24 cellular contexts compared by ENCODE assay signal in the genomic region with DNA sequence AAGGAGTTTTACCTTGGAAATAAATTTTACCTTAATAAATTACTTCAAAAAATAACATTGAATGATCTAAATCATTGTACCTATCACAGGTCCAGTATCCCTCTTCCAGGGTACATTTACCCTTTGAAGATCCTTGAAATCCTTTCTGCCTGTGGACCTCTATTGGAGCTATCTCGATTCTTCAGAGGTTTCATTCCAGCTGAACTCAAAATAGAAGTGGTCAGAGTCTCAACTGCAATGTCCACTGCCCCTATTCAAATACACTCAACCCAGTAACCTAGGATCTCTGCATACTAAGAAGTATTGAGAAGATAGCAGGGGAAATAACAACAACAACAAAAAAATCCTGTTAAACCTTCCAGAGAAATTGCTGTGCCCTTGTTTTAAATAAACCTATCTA.
"Had no signal": no experiment of that assay in that cellular context is flagged by ENCODE, and none has a peak within 500 bp of the region (broad histone marks: within the 10 kb centered on the region; RNA-seq: fewer than 3 reads in every experiment).

No MANE protein-coding gene starts in this region.

- H3K4me3 Mint-ChIP-seq: activated CD4-positive, alpha-beta memory T cell treated with anti-CD3 and anti-CD28 coated beads for 36 hours; activated CD4-positive, alpha-beta T cell treated with anti-CD3 and anti-CD28 coated beads for 36 hours; activated CD4-positive, alpha-beta T cell treated with anti-CD3 and anti-CD28 coated beads, Interleukin-2, amount 10 ng/mL, durations not matched to agents 24 days and 14 days; activated CD8-positive, alpha-beta memory T cell treated with anti-CD3 and anti-CD28 coated beads, Interleukin-2, amount 10 ng/mL, durations not matched to agents 7 days and 5 days; activated CD8-positive, alpha-beta T cell treated with anti-CD3 and anti-CD28 coated beads, Interleukin-2, amount 10 ng/mL, durations not matched to agents 7 days and 5 days; activated naive CD4-positive, alpha-beta T cell treated with anti-CD3 and anti-CD28 coated beads, Interleukin-2, amount 10 ng/mL, durations not matched to agents 7 days and 5 days; activated naive CD8-positive, alpha-beta T cell treated with anti-CD3 and anti-CD28 coated beads, Interleukin-2, amount 10 ng/mL, durations not matched to agents 7 days and 5 days; activated T-helper 1 cell treated with anti-CD3 and anti-CD28 coated beads, Interleukin-12 subunit alpha, Interleukin-12 subunit beta, Interleukin-2, Interleukin-4 antibody, amounts not matched to agents 30 ng/mL and 10 ng/mL and 1 ng/mL, durations not matched to agents 14 hours and 24 hours and 36 hours; central memory CD8-positive, alpha-beta T cell had no signal

- ATAC-seq: activated CD4-positive, alpha-beta T cell treated with anti-CD3 and anti-CD28 coated beads for 36 hours; activated CD8-positive, alpha-beta memory T cell treated with anti-CD3 and anti-CD28 coated beads, Interleukin-2, amount 10 ng/mL, durations not matched to agents 7 days and 5 days; activated CD8-positive, alpha-beta T cell treated with anti-CD3 and anti-CD28 coated beads, Interleukin-2, amount 10 ng/mL, durations not matched to agents 7 days and 5 days; activated naive CD4-positive, alpha-beta T cell treated with anti-CD3 and anti-CD28 coated beads, Interleukin-2, amount 50 U/mL, for 72 hours; heart left ventricle had no signal

- H3K4me1 ChIP-seq: colonic mucosa had no signal

- H3K4me1 Mint-ChIP-seq: activated CD4-positive, alpha-beta T cell treated with anti-CD3 and anti-CD28 coated beads for 36 hours; activated naive CD4-positive, alpha-beta T cell treated with anti-CD3 and anti-CD28 coated beads, Interleukin-2, amount 10 ng/mL, durations not matched to agents 7 days and 5 days; activated naive CD8-positive, alpha-beta T cell treated with anti-CD3 and anti-CD28 coated beads, Interleukin-2, amount 10 ng/mL, durations not matched to agents 7 days and 5 days had no signal

- H3K27me3 ChIP-seq: brain microvascular endothelial cell, colonic mucosa, esophagus squamous epithelium, heart left ventricle had no signal

- H3K9me3 ChIP-seq: colonic mucosa, esophagus squamous epithelium, heart left ventricle had no signal

- H3K9me3 Mint-ChIP-seq: activated CD4-positive, alpha-beta memory T cell treated with anti-CD3 and anti-CD28 coated beads for 36 hours; activated CD4-positive, alpha-beta T cell treated with anti-CD3 and anti-CD28 coated beads, Interleukin-2, amount 10 ng/mL, durations not matched to agents 24 days and 14 days; activated naive CD4-positive, alpha-beta T cell treated with anti-CD3 and anti-CD28 coated beads, Interleukin-2, amount 10 ng/mL, durations not matched to agents 7 days and 5 days; activated naive CD4-positive, alpha-beta T cell treated with anti-CD3 and anti-CD28 coated beads, Interleukin-2, amount 50 U/mL, for 72 hours; activated naive CD8-positive, alpha-beta T cell treated with anti-CD3 and anti-CD28 coated beads, Interleukin-2, amount 10 ng/mL, durations not matched to agents 7 days and 5 days; activated T-helper 1 cell treated with anti-CD3 and anti-CD28 coated beads, Interleukin-12 subunit alpha, Interleukin-12 subunit beta, Interleukin-2, Interleukin-4 antibody, amounts not matched to agents 30 ng/mL and 10 ng/mL and 1 ng/mL, durations not matched to agents 14 hours and 24 hours and 36 hours; central memory CD8-positive, alpha-beta T cell had no signal

- DNase-seq: activated CD4-positive, alpha-beta memory T cell treated with anti-CD3 and anti-CD28 coated beads for 36 hours; activated CD4-positive, alpha-beta T cell treated with anti-CD3 and anti-CD28 coated beads for 36 hours; activated CD4-positive, alpha-beta T cell treated with anti-CD3 and anti-CD28 coated beads, Interleukin-2, amount 10 ng/mL, durations not matched to agents 24 days and 14 days; activated CD4-positive, CD25-positive, alpha-beta regulatory T cell; activated CD4-positive, CD25-positive, alpha-beta regulatory T cell treated with anti-CD3 and anti-CD28 coated beads, Interleukin-2, amount 50 U/mL, for 72 hours; activated CD8-positive, alpha-beta memory T cell treated with anti-CD3 and anti-CD28 coated beads, Interleukin-2, amount 10 ng/mL, durations not matched to agents 7 days and 5 days; activated CD8-positive, alpha-beta memory T cell treated with anti-CD3 and anti-CD28 coated beads, Interleukin-2, amount 50 U/mL, for 4 hours; activated CD8-positive, alpha-beta T cell treated with anti-CD3 and anti-CD28 coated beads, Interleukin-2, amount 10 ng/mL, durations not matched to agents 7 days and 5 days; activated gamma-delta T cell; activated naive CD4-positive, alpha-beta T cell; activated naive CD4-positive, alpha-beta T cell treated with anti-CD3 and anti-CD28 coated beads, Interleukin-2, amount 10 ng/mL, durations not matched to agents 7 days and 5 days; activated naive CD8-positive, alpha-beta T cell treated with anti-CD3 and anti-CD28 coated beads, Interleukin-2, amount 10 ng/mL, durations not matched to agents 7 days and 5 days; activated T-cell treated with anti-CD3 and anti-CD28 coated beads, Interleukin-2, amount 50 U/mL, for 1 hour; activated T-cell treated with anti-CD3 and anti-CD28 coated beads, Interleukin-2, amount 50 U/mL, for 48 hours; brain microvascular endothelial cell; colonic mucosa; effector CD8-positive, alpha-beta T cell; esophagus squamous epithelium; foreskin melanocyte; heart left ventricle; T-helper 2 cell had no signal

- H3K36me3 Mint-ChIP-seq: activated CD4-positive, alpha-beta memory T cell treated with anti-CD3 and anti-CD28 coated beads for 36 hours had no signal

- H3K36me3 ChIP-seq: brain microvascular endothelial cell, colonic mucosa, heart left ventricle had no signal

- H3K4me3 ChIP-seq: colonic mucosa, esophagus squamous epithelium, heart left ventricle had no signal

- H3K27ac Mint-ChIP-seq: activated CD4-positive, alpha-beta memory T cell treated with anti-CD3 and anti-CD28 coated beads for 36 hours; activated CD4-positive, alpha-beta T cell treated with anti-CD3 and anti-CD28 coated beads for 36 hours; activated CD4-positive, alpha-beta T cell treated with anti-CD3 and anti-CD28 coated beads, Interleukin-2, amount 10 ng/mL, durations not matched to agents 24 days and 14 days; activated CD8-positive, alpha-beta memory T cell treated with anti-CD3 and anti-CD28 coated beads, Interleukin-2, amount 10 ng/mL, durations not matched to agents 7 days and 5 days; activated CD8-positive, alpha-beta T cell treated with anti-CD3 and anti-CD28 coated beads, Interleukin-2, amount 10 ng/mL, durations not matched to agents 7 days and 5 days; activated naive CD4-positive, alpha-beta T cell treated with anti-CD3 and anti-CD28 coated beads, Interleukin-2, amount 10 ng/mL, durations not matched to agents 7 days and 5 days; activated naive CD4-positive, alpha-beta T cell treated with anti-CD3 and anti-CD28 coated beads, Interleukin-2, amount 50 U/mL, for 72 hours; activated naive CD8-positive, alpha-beta T cell treated with anti-CD3 and anti-CD28 coated beads, Interleukin-2, amount 10 ng/mL, durations not matched to agents 7 days and 5 days; activated T-helper 1 cell treated with anti-CD3 and anti-CD28 coated beads, Interleukin-12 subunit alpha, Interleukin-12 subunit beta, Interleukin-2, Interleukin-4 antibody, amounts not matched to agents 30 ng/mL and 10 ng/mL and 1 ng/mL, durations not matched to agents 14 hours and 24 hours and 36 hours had no signal

- H3K27me3 Mint-ChIP-seq: activated CD4-positive, alpha-beta memory T cell treated with anti-CD3 and anti-CD28 coated beads for 36 hours; activated CD4-positive, alpha-beta T cell treated with anti-CD3 and anti-CD28 coated beads for 36 hours; activated CD4-positive, alpha-beta T cell treated with anti-CD3 and anti-CD28 coated beads, Interleukin-2, amount 10 ng/mL, durations not matched to agents 24 days and 14 days; activated CD8-positive, alpha-beta memory T cell treated with anti-CD3 and anti-CD28 coated beads, Interleukin-2, amount 10 ng/mL, durations not matched to agents 7 days and 5 days; activated naive CD4-positive, alpha-beta T cell treated with anti-CD3 and anti-CD28 coated beads, Interleukin-2, amount 10 ng/mL, durations not matched to agents 7 days and 5 days; activated naive CD8-positive, alpha-beta T cell treated with anti-CD3 and anti-CD28 coated beads, Interleukin-2, amount 10 ng/mL, durations not matched to agents 7 days and 5 days; central memory CD8-positive, alpha-beta T cell had no signal

- H3K27ac ChIP-seq: brain microvascular endothelial cell, colonic mucosa, heart left ventricle had no signal
